In the genomic region with DNA sequence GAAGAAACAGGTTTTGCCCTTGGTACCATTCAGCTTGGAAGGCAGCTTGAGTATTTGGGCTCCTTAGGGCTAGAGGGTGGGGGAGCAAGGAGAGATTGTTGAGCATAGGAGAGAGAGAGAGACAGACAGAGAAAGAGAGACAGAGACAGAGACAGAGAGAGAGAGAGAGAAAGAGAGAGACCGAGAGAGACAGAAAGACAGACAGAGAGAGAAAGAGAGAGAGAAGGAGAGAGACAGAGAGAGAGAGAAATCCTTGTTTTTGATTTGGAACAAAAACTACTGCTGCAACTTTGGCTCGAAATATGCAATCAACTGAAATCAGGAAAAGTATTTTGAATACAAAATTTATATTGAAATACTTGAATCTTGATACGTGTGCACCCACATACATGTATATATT, we compare ENCODE assay signal across 27 cellular contexts.
"Had no signal": no experiment of that assay in that cellular context is flagged by ENCODE, and none has a peak within 500 bp of the region (broad histone marks: within the 10 kb centered on the region; RNA-seq: fewer than 3 reads in every experiment).

No MANE protein-coding gene starts in this region.

- H3K4me1 ChIP-seq: stomach, suprapubic skin, testis, thyroid gland, tibial artery, transverse colon, upper lobe of left lung, upper lobe of right lung, uterus, vagina had no signal

- H3K27me3 ChIP-seq: testis, thyroid gland, tibial nerve, upper lobe of left lung, upper lobe of right lung, uterus, vagina had no signal

- H3K27ac Mint-ChIP-seq: stimulated activated effector memory CD8-positive, alpha-beta T cell treated with anti-CD3 and anti-CD28 coated beads, Interleukin-12 subunit alpha, Interleukin-12 subunit beta, amount 100 ng/mL, for 72 hours; stimulated activated memory B cell treated with anti-CD40 and anti-IgM and Interleukin-4, amounts not matched to agents 10 μg/mL and 1 μg/mL and 100 μg/mL, for 72 hours; stimulated activated naive B cell treated with anti-CD40 and anti-IgM and Interleukin-4, amounts not matched to agents 10 μg/mL and 1 μg/mL and 100 μg/mL, for 72 hours; stimulated activated naive CD8-positive, alpha-beta T cell treated with anti-CD3 and anti-CD28 coated beads, Interleukin-15, amount 100 ng/mL, for 72 hours; stimulated activated naive CD8-positive, alpha-beta T cell treated with anti-CD3 and anti-CD28 coated beads, Interleukin-15, Interleukin-2, amounts not matched to agents 100 ng/mL and 50 ng/mL, for 24 hours; type B pancreatic cell had no signal

- H3K9me3 Mint-ChIP-seq: type B pancreatic cell had no signal

- H3K9me3 ChIP-seq: suprapubic skin, testis, thoracic aorta, thyroid gland, tibial artery, tibial nerve, transverse colon, upper lobe of left lung, upper lobe of right lung, uterus, vagina had no signal

- H3K27me3 Mint-ChIP-seq: stimulated activated memory B cell treated with anti-CD40 and anti-IgM and Interleukin-4, amounts not matched to agents 10 μg/mL and 1 μg/mL and 100 μg/mL, for 72 hours had no signal

- H3K36me3 ChIP-seq: stomach, suprapubic skin, thoracic aorta, thyroid gland, tibial artery, tibial nerve, transverse colon, upper lobe of left lung, upper lobe of right lung, uterus, vagina had no signal

- H3K27ac ChIP-seq: stomach, suprapubic skin, testis, thoracic aorta, thyroid gland, tibial artery, tibial nerve, transverse colon, upper lobe of left lung, upper lobe of right lung, uterus, vagina had no signal

- H3K4me3 Mint-ChIP-seq: stimulated activated effector memory CD8-positive, alpha-beta T cell treated with anti-CD3 and anti-CD28 coated beads, Interleukin-12 subunit alpha, Interleukin-12 subunit beta, amount 100 ng/mL, for 72 hours; stimulated activated memory B cell treated with anti-CD40 and anti-IgM and Interleukin-4, amounts not matched to agents 10 μg/mL and 1 μg/mL and 100 μg/mL, for 72 hours; stimulated activated naive B cell treated with anti-CD40 and anti-IgM and Interleukin-4, amounts not matched to agents 10 μg/mL and 1 μg/mL and 100 μg/mL, for 72 hours; stimulated activated naive CD8-positive, alpha-beta T cell treated with anti-CD3 and anti-CD28 coated beads, Interleukin-15, amount 100 ng/mL, for 72 hours; stimulated activated naive CD8-positive, alpha-beta T cell treated with anti-CD3 and anti-CD28 coated beads, Interleukin-15, Interleukin-2, amounts not matched to agents 100 ng/mL and 50 ng/mL, for 24 hours; type B pancreatic cell had no signal

- H3K4me1 Mint-ChIP-seq: stimulated activated effector memory CD8-positive, alpha-beta T cell treated with anti-CD3 and anti-CD28 coated beads, Interleukin-12 subunit alpha, Interleukin-12 subunit beta, amount 100 ng/mL, for 72 hours; stimulated activated memory B cell treated with anti-CD40 and anti-IgM and Interleukin-4, amounts not matched to agents 10 μg/mL and 1 μg/mL and 100 μg/mL, for 72 hours; stimulated activated naive B cell treated with anti-CD40 and anti-IgM and Interleukin-4, amounts not matched to agents 10 μg/mL and 1 μg/mL and 100 μg/mL, for 72 hours; stimulated activated naive CD8-positive, alpha-beta T cell treated with anti-CD3 and anti-CD28 coated beads, Interleukin-15, amount 100 ng/mL, for 72 hours had no signal

- H3K4me3 ChIP-seq: stomach, suprapubic skin, testis, thoracic aorta, thyroid gland, tibial artery, tibial nerve, transverse colon, upper lobe of left lung, upper lobe of right lung, uterus, vagina had no signal

- ATAC-seq: stimulated activated effector memory CD8-positive, alpha-beta T cell treated with anti-CD3 and anti-CD28 coated beads, Interleukin-12 subunit alpha, Interleukin-12 subunit beta, amount 100 ng/mL, for 72 hours; stimulated activated memory B cell treated with anti-CD40 and anti-IgM and Interleukin-4, amounts not matched to agents 10 μg/mL and 1 μg/mL and 100 μg/mL, for 72 hours; stimulated activated naive B cell treated with anti-CD40 and anti-IgM and Interleukin-4, amounts not matched to agents 10 μg/mL and 1 μg/mL and 100 μg/mL, for 72 hours; stimulated activated naive CD8-positive, alpha-beta T cell treated with anti-CD3 and anti-CD28 coated beads, Interleukin-15, amount 100 ng/mL, for 72 hours; stimulated activated naive CD8-positive, alpha-beta T cell treated with anti-CD3 and anti-CD28 coated beads, Interleukin-15, Interleukin-2, amounts not matched to agents 100 U/mL and 50 U/mL, for 24 hours; upper lobe of right lung had no signal

- DNase-seq: stimulated activated CD4-positive, alpha-beta T cell treated with anti-CD3 and anti-CD28 coated beads, Interleukin-2, amount 100 ng/mL, for 48 hours; stimulated activated CD4-positive, alpha-beta T cell treated with anti-CD3 and anti-CD28 coated beads, Interleukin-4, amount 100 ng/mL, for 1 hour; stimulated activated CD4-positive, alpha-beta T cell treated with anti-CD3 and anti-CD28 coated beads, Interleukin-4, amount 100 ng/mL, for 24 hours; stimulated activated CD4-positive, alpha-beta T cell treated with anti-CD3 and anti-CD28 coated beads, Interleukin-4, amount 100 ng/mL, for 4 hours; stimulated activated CD8-positive, alpha-beta memory T cell treated with anti-CD3 and anti-CD28 coated beads, Interleukin-4, amount 100 ng/mL, for 48 hours; stimulated activated naive B cell treated with anti-CD40 and anti-IgM and Interleukin-4, amounts not matched to agents 10 μg/mL and 1 μg/mL and 100 μg/mL, for 72 hours; stimulated activated naive CD4-positive, alpha-beta T cell treated with Interleukin-2 at 50 U/mL for 16 hours; stimulated activated naive CD8-positive, alpha-beta T cell treated with anti-CD3 and anti-CD28 coated beads, Interleukin-15, amount 100 ng/mL, for 72 hours; stimulated activated naive CD8-positive, alpha-beta T cell treated with anti-CD3 and anti-CD28 coated beads, Interleukin-15, Interleukin-2, amounts not matched to agents 100 U/mL and 50 U/mL, for 24 hours; stomach; substantia nigra; testis; thyroid gland; tibial artery; transverse colon; trophoblast cell; upper lobe of left lung; upper lobe of right lung; uterus had no signal

- H3K36me3 Mint-ChIP-seq: stimulated activated effector memory CD8-positive, alpha-beta T cell treated with anti-CD3 and anti-CD28 coated beads, Interleukin-12 subunit alpha, Interleukin-12 subunit beta, amount 100 ng/mL, for 72 hours; stimulated activated memory B cell treated with anti-CD40 and anti-IgM and Interleukin-4, amounts not matched to agents 10 μg/mL and 1 μg/mL and 100 μg/mL, for 72 hours; stimulated activated naive B cell treated with anti-CD40 and anti-IgM and Interleukin-4, amounts not matched to agents 10 μg/mL and 1 μg/mL and 100 μg/mL, for 72 hours; type B pancreatic cell had no signal
